Comparison of ENCODE assay signal across 1 cellular context in genomic region chr10:98074315-98074911, GRCh38.
TF ChIP-seq lines count a peak whose summit lies in the region.

No MANE protein-coding gene starts in this region.

TF ChIP-seq in endothelial cell of umbilical vein, 7 proteins besides CTCF, POLR2A, EP300 and RAD21:
- TF ChIP-seq JUN (IDR thresholded peaks at IDR 0.05; ENCODE audit: borderline replicate concordance, insufficient read depth, insufficient read length, low read depth) = no peak
- no peak for TF ChIP-seq MYC (IDR thresholded peaks at IDR 0.05; ENCODE audit: low read depth, low read length)
- no peak for TF ChIP-seq GATA2 (IDR thresholded peaks at IDR 0.05; ENCODE audit: insufficient read depth, insufficient read length, low read depth, low read length)
- no peak for TF ChIP-seq EZH2 (IDR thresholded peaks at IDR 0.05; ENCODE audit: borderline replicate concordance, low read depth, low read length, severe bottlenecking)
- no peak for TF ChIP-seq MAX (IDR thresholded peaks at IDR 0.05; ENCODE audit: insufficient read depth, insufficient read length)
- TF ChIP-seq POLR2AphosphoS5 (IDR thresholded peaks at IDR 0.05; ENCODE audit: insufficient read depth, low read depth, low read length) = no peak
- TF ChIP-seq FOS (IDR thresholded peaks at IDR 0.05; ENCODE audit: borderline replicate concordance, insufficient read depth, low read length) = no peak
